Comparison of ENCODE assay signal across 16 cellular contexts in the genomic region with DNA sequence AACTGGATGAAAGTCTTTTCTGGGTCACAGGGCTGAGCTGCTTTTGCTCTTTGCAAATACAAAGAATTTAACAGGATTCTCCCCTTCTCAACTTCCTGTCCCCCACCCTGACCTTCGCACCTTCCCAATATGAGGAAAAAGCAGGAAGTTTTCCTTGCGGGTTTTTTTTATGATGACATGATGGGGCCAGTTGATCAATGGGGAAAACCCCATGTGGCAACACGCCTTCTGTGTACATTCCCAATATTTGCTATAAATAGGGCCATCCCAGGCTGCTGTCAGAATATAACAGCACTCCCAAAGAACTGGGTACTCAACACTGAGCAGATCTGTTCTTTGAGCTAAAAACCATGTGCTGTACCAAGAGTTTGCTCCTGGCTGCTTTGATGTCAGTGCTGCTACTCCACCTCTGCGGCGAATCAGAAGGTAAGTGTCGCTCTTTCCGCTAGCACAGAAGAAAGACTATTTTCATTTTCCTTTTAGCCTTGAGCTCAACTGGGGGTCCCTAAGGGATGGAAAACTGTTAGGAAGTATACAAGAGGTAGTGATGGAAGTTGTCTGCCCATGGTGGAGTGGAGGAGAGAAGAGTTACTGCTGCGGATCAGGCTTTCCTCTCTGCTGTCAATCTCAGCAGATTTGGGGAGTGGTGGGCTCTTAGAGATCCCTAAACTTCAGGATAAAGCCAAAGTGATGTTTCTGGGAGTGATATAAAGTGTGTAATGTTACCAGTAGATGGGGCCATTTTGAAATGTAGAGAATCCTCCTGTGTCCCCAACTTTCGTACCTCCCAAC. TPM values are rescaled to one million over a fixed set of nuclear protein-coding genes. Genes with fewer than 3 reads are reported as not detected.
A peak's percentile ranks its signal among the peaks of the same experiment; 100 is the strongest.
DNase-seq lines count a peak whose midpoint lies in the region; ATAC-seq, FAIRE-seq and TF ChIP-seq lines count a peak whose summit lies in the region.
"Had no signal": no experiment of that assay in that cellular context is flagged by ENCODE, and none has a peak within 500 bp of the region (broad histone marks: within the 10 kb centered on the region; RNA-seq: fewer than 3 reads in every experiment).

A gene with protein sequence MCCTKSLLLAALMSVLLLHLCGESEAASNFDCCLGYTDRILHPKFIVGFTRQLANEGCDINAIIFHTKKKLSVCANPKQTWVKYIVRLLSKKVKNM (plus strand): TSS at position 281 of the 792 bp plus-strand sequence. CDS start 70 bp downstream, at position 351.

- H4K20me1 ChIP-seq in OCI-LY7 (ENCODE audit: insufficient read depth, low read length), result no peaks in the 10 kb centered on the region

- H3K4me3 ChIP-seq in fibroblast of villous mesenchyme (ENCODE audit: low read depth, low read length) (no peak within 1 kb of the TSS), small intestine (ENCODE audit: low read depth in 1 of 2, low read length in 2 of 2) (peak within 1 kb of the TSS in 1 of 2 donors; percentile 44), OCI-LY7 (ENCODE audit: low read depth, low read length, poor library complexity, severe bottlenecking) (no peak within 1 kb of the TSS)
- H3K4me3 ChIP-seq: gastroesophageal sphincter had no signal

- H3K27ac Mint-ChIP-seq in WTC11, result no peak within 1 kb of the TSS
- H3K27ac Mint-ChIP-seq: nephron progenitor cell; T-helper 2 cell treated with Interferon-gamma antibody and Interleukin-4, amounts not matched to agents 5 μg/mL and 100 μg/mL, for 36 hours had no signal

- peaks cover 5% of the 10 kb centered on the region; the same call in 1 of the 2 replicates for H3K9me3 Mint-ChIP-seq in WTC11
- H3K9me3 Mint-ChIP-seq: nephron progenitor cell; T-helper 2 cell treated with Interferon-gamma antibody and Interleukin-4, amounts not matched to agents 5 μg/mL and 100 μg/mL, for 36 hours had no signal

- intact Hi-C loops in OCI-LY7 (cut with micrococcal nuclease; ENCODE audit: unreplicated experiment), result no loop called here

- no peaks in the 10 kb centered on the region for H3K79me2 ChIP-seq in OCI-LY7 (ENCODE audit: insufficient read depth, low read depth, low read length)

- H3K9me3 ChIP-seq in small intestine (ENCODE audit: control insufficient read depth, low read depth) (no peaks in the 10 kb centered on the region), OCI-LY7 (ENCODE audit: low read length) (no peaks in the 10 kb centered on the region)
- H3K9me3 ChIP-seq: gastroesophageal sphincter had no signal

- H3K27me3 Mint-ChIP-seq in WTC11 (ENCODE audit: low read depth), result no peaks in the 10 kb centered on the region; the same call in 1 of the 2 replicates

- ATAC-seq in WTC11, result peak; percentile 46
- ATAC-seq: gastroesophageal sphincter had no signal

- peak; percentile 17 for DNase-seq in activated naive CD4-positive, alpha-beta T cell treated with Interleukin-2 at 50 U/mL for 16 hours
- no peak for DNase-seq in activated naive CD4-positive, alpha-beta T cell (lab: John Stamatoyannopoulos, UW)
- DNase-seq in WTC11 (ENCODE audit: low spot score) (no peak), fibroblast of villous mesenchyme (ENCODE audit: low read depth) (peak; percentile 19), small intestine (peak; percentile 35), NCI-H345 (lab: John Stamatoyannopoulos, UW) (no peak), OCI-LY7 (ENCODE audit: low spot score) (no peak), HPDE6-E6E7 (ENCODE audit: extremely low spot score) (no peak)
- DNase-seq: GDM1, NCI-H146, NCI-H446 treated with DMSO at 0.1 percent for 48 hours, nephron progenitor cell, SHP77 treated with DMSO at 0.1 percent for 48 hours had no signal

- H3K4me1 Mint-ChIP-seq in WTC11, result peaks cover 33% of the 10 kb centered on the region
- H3K4me1 Mint-ChIP-seq: nephron progenitor cell had no signal

- H3K36me3 Mint-ChIP-seq in WTC11, result no peaks in the 10 kb centered on the region

- H3K4me1 ChIP-seq in small intestine (ENCODE audit: control insufficient read depth in 2 of 2, insufficient read depth in 1 of 2, low read depth in 1 of 2, low read length in 1 of 2), result peaks cover 1 to 12% of the 10 kb centered on the region in 2 donors
- no peaks in the 10 kb centered on the region for H3K4me1 ChIP-seq in OCI-LY7 (ENCODE audit: insufficient read depth, low read length, poor library complexity, severe bottlenecking)

- POLR2A ChIA-PET in WTC11 (lab: Charles Lee) (interaction anchor here (0.7 kb wide), 1 partner anchor 23 kb away, joined by 3 read pairs; no protein-coding TSS in a partner anchor), OCI-LY7 (lab: Charles Lee) (no interaction called here)

- WGBS in small intestine, 3 donors, result 55 to 70% (median 61%) methylated on average over 9 of the region's 9 CpGs

- H3K27ac ChIP-seq in small intestine (ENCODE audit: low read depth in 1 of 2, low read length in 1 of 2) (peak within 1 kb of the TSS in 1 of 2 donors; percentile 79), OCI-LY7 (ENCODE audit: low read depth, low read length, poor library complexity, severe bottlenecking) (no peak within 1 kb of the TSS)
- H3K27ac ChIP-seq: epithelial cell of prostate, gastroesophageal sphincter had no signal

- CTCF ChIA-PET in WTC11 (lab: Charles Lee), result interaction anchor here (1.1 kb wide), 1 partner anchor 47 kb away, joined by 4 read pairs; no protein-coding TSS in a partner anchor
- CTCF ChIA-PET in OCI-LY7 (lab: Charles Lee; ENCODE audit: unreplicated experiment), result no interaction called here

- H3K27me3 ChIP-seq in small intestine (ENCODE audit: control insufficient read depth in 2 of 2, insufficient read depth in 2 of 2, low read length in 2 of 2), result no peaks in the 10 kb centered on the region

- no peak within 1 kb of the TSS for H3K4me3 Mint-ChIP-seq in WTC11
- H3K4me3 Mint-ChIP-seq: nephron progenitor cell; T-helper 2 cell treated with Interferon-gamma antibody and Interleukin-4, amounts not matched to agents 5 μg/mL and 100 μg/mL, for 36 hours had no signal

- TF ChIP-seq CTCF in WTC11 (IDR thresholded peaks at IDR 0.05) (no peak), fibroblast of villous mesenchyme (IDR thresholded peaks at IDR 0.05; ENCODE audit: insufficient read depth, low read depth, low read length) (no peak), OCI-LY7 (conservative IDR thresholded peaks at IDR 0.05; ENCODE audit: low read length) (no peak)

- no peak within 1 kb of the TSS for H2AFZ ChIP-seq in OCI-LY7 (ENCODE audit: low read length)

- no peaks in the 10 kb centered on the region for H3K9me2 ChIP-seq in OCI-LY7 (ENCODE audit: insufficient read depth, low read length)

- BruUV-seq in OCI-LY7 (replicated peaks; lab: Mats Ljungman, UMichigan), result no TSS peak

- no peak within 1 kb of the TSS for H3K4me2 ChIP-seq in OCI-LY7 (ENCODE audit: low read length)

- H3K36me3 ChIP-seq in small intestine (ENCODE audit: control insufficient read depth in 2 of 2, insufficient read depth in 2 of 2, low read length in 2 of 2) (no peaks in the 10 kb centered on the region), OCI-LY7 (ENCODE audit: insufficient read depth, low read length) (no peaks in the 10 kb centered on the region)
- H3K36me3 ChIP-seq: gastroesophageal sphincter had no signal

- no peak for FAIRE-seq in small intestine (lab: Jason Lieb, UNC)

TF ChIP-seq in WTC11, 78 proteins besides CTCF, POLR2A, EP300 and RAD21:
- TF ChIP-seq SMAD4 (CRISPR knock-in tag; IDR thresholded peaks at IDR 0.05), result no peak
- TF ChIP-seq EMX1 (CRISPR knock-in tag; IDR thresholded peaks at IDR 0.05), result no peak
- TF ChIP-seq GABPB1 (CRISPR knock-in tag; IDR thresholded peaks at IDR 0.05), result peak; percentile 93
- TF ChIP-seq TP53 (CRISPR knock-in tag; IDR thresholded peaks at IDR 0.05), result no peak
- TF ChIP-seq ZNF532 (CRISPR knock-in tag; IDR thresholded peaks at IDR 0.05; ENCODE audit: borderline replicate concordance), result no peak
- TF ChIP-seq, protein P1, sequence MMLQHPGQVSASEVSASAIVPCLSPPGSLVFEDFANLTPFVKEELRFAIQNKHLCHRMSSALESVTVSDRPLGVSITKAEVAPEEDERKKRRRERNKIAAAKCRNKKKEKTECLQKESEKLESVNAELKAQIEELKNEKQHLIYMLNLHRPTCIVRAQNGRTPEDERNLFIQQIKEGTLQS (CRISPR knock-in tag; conservative IDR thresholded peaks at IDR 0.05), result no peak

RNA-seq across cellular contexts. Expression of the gene that starts here (rescaled TPM):
- total RNA-seq in WTC11 (2021) (not detected in 3 replicates), fibroblast of villous mesenchyme (0.43 TPM in 1 of 2 replicates, not detected in the other), OCI-LY7 (2022) (not detected in 2 replicates)
- 10 to 100 TPM in 1 of 3 donors, 1 to 10 TPM in 2; 9.6 to 15.9 (median 9.7) TPM for polyA plus RNA-seq in small intestine
- not detected in 2 replicates for total RNA-seq in OCI-LY7 (2014; rRNA removed; shearing (Covaris generic))

Comparison
In these comparisons a context has a peak if more than half of its experiments do, and no peak if none do; other contexts are left out.
1. DNase-seq: peak in activated naive CD4-positive, alpha-beta T cell treated with Interleukin-2 at 50 U/mL for 16 hours (single experiment) and small intestine (single experiment); none in activated naive CD4-positive, alpha-beta T cell (0 of 4), WTC11 (single experiment), NCI-H345 (single experiment), OCI-LY7 (single experiment) and HPDE6-E6E7 (single experiment).
2. Peak in ATAC-seq in WTC11; RNA of the gene not detected or under 1 TPM.
3. Peak in DNase-seq in fibroblast of villous mesenchyme; RNA of the gene not detected or under 1 TPM.